In the genomic region with DNA sequence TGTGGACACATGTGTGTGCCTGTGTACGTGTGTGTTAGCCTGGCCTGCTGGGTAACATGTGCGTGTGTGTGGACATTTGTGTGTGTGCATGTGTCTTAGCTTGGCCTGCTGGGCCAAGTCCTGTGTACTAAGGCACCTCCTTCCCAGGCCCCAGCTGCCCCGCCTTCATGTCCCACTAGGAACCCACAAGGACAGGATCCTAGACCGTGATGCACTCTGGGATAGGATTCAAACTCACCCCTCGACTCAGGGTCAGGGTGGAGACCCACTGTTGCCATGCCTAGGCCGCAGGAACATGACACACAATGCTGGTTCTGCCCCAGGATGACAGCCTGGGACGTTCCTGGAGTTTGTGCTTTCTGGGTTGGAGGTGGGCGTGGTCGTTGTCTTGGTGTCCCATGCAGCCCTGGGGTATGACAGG, we compare ENCODE assay signal across 21 cellular contexts.
DNase-seq lines count a peak whose midpoint lies in the region; ATAC-seq, FAIRE-seq and TF ChIP-seq lines count a peak whose summit lies in the region.
"Had no signal": no experiment of that assay in that cellular context is flagged by ENCODE, and none has a peak within 500 bp of the region (broad histone marks: within the 10 kb centered on the region; RNA-seq: fewer than 3 reads in every experiment).

No MANE protein-coding gene starts in this region.

- H3K79me1 ChIP-seq in H1 (ENCODE audit: low read depth, low read length) = no peaks in the 10 kb centered on the region

- no peak overlapping the region for H3K4ac ChIP-seq in H1 (replicated peaks; ENCODE audit: insufficient read length, low read depth, low read length)

- no peaks in the 10 kb centered on the region for H3K79me2 ChIP-seq in H1 (ENCODE audit: control insufficient read depth in 1 of 2, insufficient read depth in 2 of 2, low read length in 2 of 2)

- H4K5ac ChIP-seq in H1 (ENCODE audit: insufficient read length, low read depth, low read length) = no peak overlapping the region

- no peak overlapping the region for H3K56ac ChIP-seq in H1 (replicated peaks; ENCODE audit: insufficient read length, low read depth, low read length)

- H4K8ac ChIP-seq in H1 (ENCODE audit: extremely low read depth, insufficient read depth, low read length) = no peak overlapping the region

- H3K23me2 ChIP-seq in H1 (ENCODE audit: low read depth, low read length) = no peaks in the 10 kb centered on the region

- no peak overlapping the region for H2BK15ac ChIP-seq in H1 (ENCODE audit: low read length)

- peaks cover 7% of the 10 kb centered on the region for H3K4me1 Mint-ChIP-seq in stimulated activated naive CD8-positive, alpha-beta T cell treated with anti-CD3 and anti-CD28 coated beads, Interleukin-15, amount 100 ng/mL, for 72 hours
- H3K4me1 Mint-ChIP-seq: CD4-positive, alpha-beta memory T cell had no signal

- peak overlapping the region; percentile 47 for H2BK120ac ChIP-seq in H1 (replicated peaks; ENCODE audit: low read depth, low read length)

- H2AFZ ChIP-seq in H1 (ENCODE audit: low read length) = no peak overlapping the region

- peak; percentile 23 for ATAC-seq in stimulated activated naive CD8-positive, alpha-beta T cell treated with anti-CD3 and anti-CD28 coated beads, Interleukin-15, Interleukin-2, amounts not matched to agents 100 U/mL and 50 U/mL, for 24 hours
- no peak for ATAC-seq in stimulated activated naive CD8-positive, alpha-beta T cell treated with anti-CD3 and anti-CD28 coated beads, Interleukin-15, amount 100 ng/mL, for 72 hours
- ATAC-seq: GM12878 had no signal

- no peak overlapping the region for H3K4me3 ChIP-seq in H1 (ENCODE audit: extremely low read depth in 1 of 4, insufficient read depth in 2 of 4, low read depth in 3 of 4, low read length in 4 of 4)
- H3K4me3 ChIP-seq: GM12878 had no signal

- POLR2A ChIA-PET in H1 (lab: Charles Lee; ENCODE audit: partially characterized antibody) = no interaction called here

- CTCF ChIA-PET in H1 (lab: Charles Lee; ENCODE audit: partially characterized antibody) = interaction anchor here (1.2 to 2.2 kb wide), 2 partner anchors 9 to 315 kb away, joined by 3 to 6 read pairs; no protein-coding TSS in a partner anchor

- no peaks in the 10 kb centered on the region for H3K27me3 Mint-ChIP-seq in stimulated activated naive CD8-positive, alpha-beta T cell treated with anti-CD3 and anti-CD28 coated beads, Interleukin-15, amount 100 ng/mL, for 72 hours

- no peak overlapping the region for H3K18ac ChIP-seq in H1 (ENCODE audit: extremely low read depth, low read length)

- peak overlapping the region; percentile 51 for H4K91ac ChIP-seq in H1 (replicated peaks; ENCODE audit: insufficient read length, low read length)

- H3K27me3 ChIP-seq in H1 (replicated peaks in 1 of 4; ENCODE audit: control insufficient read depth in 3 of 4, extremely low read depth in 1 of 4, insufficient read depth in 3 of 4, low read length in 3 of 4) = no peaks in the 10 kb centered on the region

- H3K9me3 ChIP-seq in H1 (ENCODE audit: insufficient read depth in 2 of 2, low read depth in 1 of 2, low read length in 1 of 2) = no peaks in the 10 kb centered on the region

- 0 out of 2 replicates have a peak overlapping the region, but pooled peaks have one; percentile 44 for H2AK5ac ChIP-seq in H1 (ENCODE audit: low read depth, low read length)

- no peak for TF ChIP-seq POLR2A in H1 (IDR thresholded peaks at IDR 0.05; ENCODE audit: control extremely low read depth in 1 of 2, low read depth in 2 of 2, low read length in 2 of 2)

- peaks cover 4 to 16% (median 11%) of the 10 kb centered on the region in 4 experiments; a peak in 5 of 7 replicates for H3K4me1 ChIP-seq in H1 (replicated peaks in 1 of 4; ENCODE audit: control insufficient read depth in 3 of 4, insufficient read depth in 4 of 4, low read length in 3 of 4)

- no peak for TF ChIP-seq CTCF in H1 (IDR thresholded peaks at IDR 0.05; ENCODE audit: control extremely low read depth in 1 of 3, insufficient read depth in 1 of 3, low read depth in 1 of 3, low read length in 3 of 3)

- H3K9ac ChIP-seq in H1 (replicated peaks in 1 of 4; ENCODE audit: extremely low read depth in 1 of 4, low read depth in 3 of 4, low read length in 3 of 4) = no peak overlapping the region

- H4K20me1 ChIP-seq in H1 (replicated peaks in 1 of 2; ENCODE audit: control insufficient read depth in 1 of 2, insufficient read depth in 2 of 2, low read length in 2 of 2) = no peaks in the 10 kb centered on the region

- no peak overlapping the region for H3K14ac ChIP-seq in H1 (ENCODE audit: insufficient read length)

- no peak overlapping the region for H3K4me3 Mint-ChIP-seq in stimulated activated naive CD8-positive, alpha-beta T cell treated with anti-CD3 and anti-CD28 coated beads, Interleukin-15, amount 100 ng/mL, for 72 hours
- H3K4me3 Mint-ChIP-seq: CD4-positive, alpha-beta memory T cell; H9; HFFc6 had no signal

- no peak overlapping the region; the same call in 1 of the 2 replicates for H2BK12ac ChIP-seq in H1 (ENCODE audit: low read depth, low read length)

- H2BK20ac ChIP-seq in H1 (ENCODE audit: low read length) = no peak overlapping the region

- no peak for FAIRE-seq in H1 (lab: Jason Lieb, UNC)
- FAIRE-seq: GM12878 had no signal

- H3K9me3 Mint-ChIP-seq in stimulated activated naive CD8-positive, alpha-beta T cell treated with anti-CD3 and anti-CD28 coated beads, Interleukin-15, amount 100 ng/mL, for 72 hours = no peaks in the 10 kb centered on the region
- H3K9me3 Mint-ChIP-seq: CD4-positive, alpha-beta memory T cell; H9; HFFc6 had no signal

- no peak for DNase-seq in stimulated activated naive CD8-positive, alpha-beta T cell treated with anti-CD3 and anti-CD28 coated beads, Interleukin-15, Interleukin-2, amounts not matched to agents 100 U/mL and 50 U/mL, for 24 hours
- no peak for DNase-seq in stimulated activated naive CD8-positive, alpha-beta T cell treated with anti-CD3 and anti-CD28 coated beads, Interleukin-15, amount 100 ng/mL, for 72 hours
- DNase-seq in H1 (ENCODE audit: low read depth in 1 of 2, low spot score in 2 of 2) (no peak), dedifferentiated amniotic fluid mesenchymal stem cell (ENCODE audit: extremely low spot score) (no peak), HK-2 (ENCODE audit: unreplicated experiment) (no peak)
- DNase-seq in stimulated activated CD8-positive, alpha-beta memory T cell treated with anti-CD3 and anti-CD28 coated beads, Interleukin-4, amount 100 ng/mL, for 48 hours = peak; percentile 10
- DNase-seq in activated CD4-positive, alpha-beta T cell treated with anti-CD3 and anti-CD28 coated beads, Interleukin-2, amount 50 U/mL, for 1 hour = no peak
- DNase-seq: CD4-positive, alpha-beta memory T cell; DND-41; H9; HFFc6; Karpas-422; MV-4-11; NCI-H1105 treated with DMSO at 0.1 percent for 48 hours; NCI-H2029 treated with DMSO at 0.1 percent for 48 hours; NCI-H2171; NCI-H345; NCI-H524; NCI-H774; NK-92 treated with Interleukin-12 subunit alpha and Interleukin-12 subunit beta, amount 100 ng/mL, for 24 hours had no signal

- H3K4me2 ChIP-seq in H1 (ENCODE audit: insufficient read depth in 1 of 2, low read depth in 2 of 2, low read length in 2 of 2) = no peak overlapping the region

- no peak for TF ChIP-seq EP300 in H1 (IDR thresholded peaks at IDR 0.05; ENCODE audit: borderline replicate concordance in 1 of 2, low read depth in 2 of 2, low read length in 2 of 2)

- WGBS in H1 (ENCODE audit: extremely low coverage in 1 of 2, insufficient coverage in 1 of 2, insufficient read length in 1 of 2, insufficient replicate concordance in 2 of 2, low coverage in 1 of 2, low lambda C conversion rate in 2 of 2, missing lambda C conversion rate in 1 of 2), 2 experiments = 91% methylated on average over 9 of the region's 9 CpGs; no CpG with 5 or more reads in 1 of the 2 experiments

- H2BK5ac ChIP-seq in H1 (ENCODE audit: low read depth, low read length) = no peak overlapping the region

- H3K27ac Mint-ChIP-seq in stimulated activated naive CD8-positive, alpha-beta T cell treated with anti-CD3 and anti-CD28 coated beads, Interleukin-15, amount 100 ng/mL, for 72 hours = no peak overlapping the region
- H3K27ac Mint-ChIP-seq: H9, HFFc6 had no signal

- no peak for TF ChIP-seq RAD21 in H1 (IDR thresholded peaks at IDR 0.05 in 1 of 2, conservative IDR thresholded peaks at IDR 0.05 in 1 of 2; ENCODE audit: low read depth in 2 of 2, low read length in 2 of 2)

- no peak overlapping the region for H3K23ac ChIP-seq in H1 (ENCODE audit: insufficient read length)

- H3K36me3 ChIP-seq in H1 (ENCODE audit: control insufficient read depth in 2 of 4, insufficient read depth in 4 of 4, low read length in 3 of 4) = no peaks in the 10 kb centered on the region

- H3K27ac ChIP-seq in H1 (ENCODE audit: low read depth, low read length) = no peak overlapping the region

TF ChIP-seq in H1, 55 proteins besides CTCF, POLR2A, EP300 and RAD21:
- TF ChIP-seq POU5F1 (IDR thresholded peaks at IDR 0.05; ENCODE audit: low read depth, low read length) (no peak), TEAD4 (IDR thresholded peaks at IDR 0.05; ENCODE audit: low read depth, low read length) (no peak), SP2 (IDR thresholded peaks at IDR 0.05; ENCODE audit: low read length) (no peak)
- TF ChIP-seq, protein P1, sequence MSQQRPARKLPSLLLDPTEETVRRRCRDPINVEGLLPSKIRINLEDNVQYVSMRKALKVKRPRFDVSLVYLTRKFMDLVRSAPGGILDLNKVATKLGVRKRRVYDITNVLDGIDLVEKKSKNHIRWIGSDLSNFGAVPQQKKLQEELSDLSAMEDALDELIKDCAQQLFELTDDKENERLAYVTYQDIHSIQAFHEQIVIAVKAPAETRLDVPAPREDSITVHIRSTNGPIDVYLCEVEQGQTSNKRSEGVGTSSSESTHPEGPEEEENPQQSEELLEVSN (IDR thresholded peaks at IDR 0.05) = no peak
